In the genomic region with DNA sequence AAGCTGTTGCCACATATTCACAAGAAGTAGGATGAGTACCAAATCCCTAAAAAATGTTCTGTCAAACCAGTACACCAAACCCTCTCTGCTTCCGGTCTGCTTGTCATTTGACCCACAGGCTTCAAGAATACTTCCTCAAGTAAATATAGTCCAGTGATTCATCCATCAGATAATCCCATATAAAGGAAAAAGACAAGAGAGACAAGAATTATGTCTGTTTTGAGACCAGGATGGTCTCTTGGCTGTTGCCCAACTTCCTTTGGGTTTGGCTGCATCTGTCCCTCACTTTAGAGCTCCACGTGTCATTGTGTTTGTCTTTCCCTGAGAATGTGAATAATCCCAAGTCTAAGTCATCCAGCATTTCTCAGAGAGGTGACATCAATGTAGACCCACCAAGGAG, we compare ENCODE assay signal across 15 cellular contexts.
DNase-seq lines count a peak whose midpoint lies in the region; ATAC-seq and TF ChIP-seq lines count a peak whose summit lies in the region.
"Had no signal": no experiment of that assay in that cellular context is flagged by ENCODE, and none has a peak within 500 bp of the region (broad histone marks: within the 10 kb centered on the region; RNA-seq: fewer than 3 reads in every experiment).

No MANE protein-coding gene starts in this region.

- peak overlapping the region; percentile 66 for H3K27ac Mint-ChIP-seq in chondrocyte (ENCODE audit: unreplicated experiment)

- TF ChIP-seq CTCF in chondrocyte (IDR thresholded peaks at IDR 0.05) (no peak), omental fat pad (IDR thresholded peaks at IDR 0.05) (no peak)

- no peaks in the 10 kb centered on the region for H3K9me3 Mint-ChIP-seq in chondrocyte (ENCODE audit: low read depth)

- DNase-seq in GM03348 (ENCODE audit: low spot score) (peak; percentile 22), NCI-H69 (lab: John Stamatoyannopoulos, UW) (peak; percentile 35), chondrocyte (ENCODE audit: low spot score) (no peak), myocyte (ENCODE audit: low read depth) (peak; percentile 83), DMS79 treated with DMSO at 0.1 percent for 48 hours (lab: John Stamatoyannopoulos, UW) (no peak), HuH-7 (ENCODE audit: low spot score) (no peak), omental fat pad (ENCODE audit: low spot score) (no peak), DMS153 treated with DMSO at 0.1 percent for 48 hours (lab: John Stamatoyannopoulos, UW; ENCODE audit: unreplicated experiment) (no peak)
- DNase-seq: BE2C, DMS79, heart left ventricle, NCI-H2107, pancreas, spleen, WERI-Rb-1 had no signal

- no peak for ATAC-seq in omental fat pad (ENCODE audit: low FRiP score)
- ATAC-seq: heart left ventricle, pancreas had no signal

- H3K4me1 Mint-ChIP-seq in chondrocyte (ENCODE audit: low read depth), result peaks cover 37% of the 10 kb centered on the region

- no peaks in the 10 kb centered on the region for H3K36me3 Mint-ChIP-seq in chondrocyte (ENCODE audit: low read depth)

- H3K4me3 Mint-ChIP-seq in chondrocyte (ENCODE audit: unreplicated experiment), result no peak overlapping the region

- no peaks in the 10 kb centered on the region for H3K27me3 Mint-ChIP-seq in chondrocyte (ENCODE audit: low read depth)

Comparison
In these comparisons a context has a peak if more than half of its experiments do, and no peak if none do; other contexts are left out.
1. DNase-seq: peak in GM03348 (single experiment), NCI-H69 (single experiment) and myocyte (single experiment); none in chondrocyte (single experiment), DMS79 treated with DMSO at 0.1 percent for 48 hours (single experiment), HuH-7 (single experiment), omental fat pad (single experiment) and DMS153 treated with DMSO at 0.1 percent for 48 hours (single experiment).